In the genomic region with DNA sequence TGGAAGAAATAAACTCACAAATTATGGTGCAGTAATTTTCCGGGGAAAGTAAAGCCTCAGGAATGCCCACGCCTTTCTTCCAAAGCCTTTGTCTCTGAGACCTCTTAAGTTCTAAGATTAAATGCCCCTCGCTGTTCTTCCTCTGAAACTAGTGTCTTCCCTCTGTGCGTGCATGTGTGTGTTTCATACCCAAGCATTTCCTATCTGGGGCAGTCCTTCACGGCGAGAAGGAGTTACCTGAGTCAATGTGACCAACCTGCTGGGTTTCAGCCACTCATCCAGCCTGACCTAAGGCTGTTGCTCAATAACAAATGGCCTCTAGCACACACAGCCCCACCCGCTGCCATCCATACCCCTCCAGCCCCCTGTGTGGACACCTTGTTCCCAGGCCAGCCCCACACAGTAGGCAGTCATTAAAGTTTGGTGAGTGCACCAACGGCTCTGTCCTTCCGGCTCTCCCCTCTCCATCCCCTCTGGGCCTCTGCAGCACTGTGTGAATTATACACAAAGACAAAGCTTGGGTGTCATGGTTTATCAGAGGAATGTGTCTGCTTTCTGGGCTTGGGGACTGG, we compare ENCODE assay signal across 9 cellular contexts. TPM values are rescaled to one million over a fixed set of nuclear protein-coding genes. Genes with fewer than 3 reads are reported as not detected.
DNase-seq lines count a peak whose midpoint lies in the region; ATAC-seq and TF ChIP-seq lines count a peak whose summit lies in the region.
"Had no signal": no experiment of that assay in that cellular context is flagged by ENCODE, and none has a peak within 500 bp of the region (broad histone marks: within the 10 kb centered on the region; RNA-seq: fewer than 3 reads in every experiment).

No MANE protein-coding gene starts in this region.

- peak overlapping the region; percentile 83 for H3K27ac Mint-ChIP-seq in central memory CD8-positive, alpha-beta T cell (ENCODE audit: low read depth)

- 55% methylated on average over 9 of the region's 9 CpGs for WGBS in mesenchymal stem cell
- 86 to 93% (median 91%) methylated on average over 9 of the region's 9 CpGs for WGBS in spleen, 5 donors

- H3K4me1 ChIP-seq in mesenchymal stem cell (ENCODE audit: control insufficient read depth, insufficient read depth, low read depth, low read length) (peaks cover 23% of the 10 kb centered on the region), spleen (peaks cover 0 to 54% (median 23%) of the 10 kb centered on the region in 6 donors)

- peak overlapping the region; percentile 89 for H2AK5ac ChIP-seq in mesenchymal stem cell (ENCODE audit: low read length, severe bottlenecking)

- H4K91ac ChIP-seq in mesenchymal stem cell (ENCODE audit: low read length) = peak overlapping the region; percentile 93

- peak overlapping the region; percentile 46 for H2BK5ac ChIP-seq in mesenchymal stem cell (ENCODE audit: low read depth, low read length, poor library complexity, severe bottlenecking)

- no peak for TF ChIP-seq RAD21 in Ishikawa (IDR thresholded peaks at IDR 0.05; ENCODE audit: low read depth)

- DNase-seq in central memory CD8-positive, alpha-beta T cell (ENCODE audit: low spot score in 2 of 2) = no peak
- peak; percentile 49 for DNase-seq in mesenchymal stem cell
- peak; percentile 67 for DNase-seq in spleen
- no peak for DNase-seq in GM03348 (ENCODE audit: low spot score)
- no peak for DNase-seq in stimulated activated CD4-positive, alpha-beta T cell treated with anti-CD3 and anti-CD28 coated beads, Interleukin-1b, Interleukin-23, amount 100 ng/mL, for 48 hours
- no peak for DNase-seq in midbrain (lab: John Stamatoyannopoulos, UW)
- DNase-seq: stimulated activated naive CD4-positive, alpha-beta T cell had no signal

- peak overlapping the region; percentile 84 for H2BK15ac ChIP-seq in mesenchymal stem cell (ENCODE audit: low read depth, poor library complexity, severe bottlenecking)

- H3K4me1 Mint-ChIP-seq in central memory CD8-positive, alpha-beta T cell = peaks cover 27% of the 10 kb centered on the region

- no peak for ATAC-seq in central memory CD8-positive, alpha-beta T cell (replicated peaks; ENCODE audit: extremely low read depth, poor library complexity, severe bottlenecking)
- no peak for ATAC-seq in HG03159 (IDR thresholded peaks at IDR 0.05; ENCODE audit: unreplicated experiment)

- H3K27me3 ChIP-seq in mesenchymal stem cell (ENCODE audit: control insufficient read depth in 1 of 2, insufficient read depth in 1 of 2, low read length in 2 of 2) (no peaks in the 10 kb centered on the region), spleen (replicated peaks in 1 of 7) (no peaks in the 10 kb centered on the region)

- peak overlapping the region; percentile 94 for H4K8ac ChIP-seq in mesenchymal stem cell (ENCODE audit: low read length)

- peak overlapping the region; percentile 80 to 95 for H3K4ac ChIP-seq in mesenchymal stem cell (ENCODE audit: low read depth in 1 of 2, low read length in 2 of 2)

- H3K36me3 ChIP-seq in mesenchymal stem cell (ENCODE audit: control insufficient read depth in 1 of 2, insufficient read depth in 2 of 2, low read depth in 1 of 2, low read length in 2 of 2) = peaks cover 7 to 13% of the 10 kb centered on the region in 2 experiments
- peaks cover 0 to 18% (median 0%) of the 10 kb centered on the region in 6 donors for H3K36me3 ChIP-seq in spleen

- intact Hi-C loops in spleen (cut with DNase I; ENCODE audit: low total_unique reads) = no loop called here

- H3K9me3 ChIP-seq in mesenchymal stem cell (ENCODE audit: control insufficient read depth, low read length) (no peaks in the 10 kb centered on the region), spleen (no peaks in the 10 kb centered on the region)

- H3K18ac ChIP-seq in mesenchymal stem cell (ENCODE audit: low read depth in 1 of 2, low read length in 2 of 2) = peak overlapping the region; percentile 88 to 97

- H3K27ac ChIP-seq in mesenchymal stem cell (ENCODE audit: low read length, poor library complexity, severe bottlenecking) = peak overlapping the region; percentile 38
- H3K27ac ChIP-seq in spleen = peak overlapping the region in 3 of 8 donors; percentile 12 to 15 (median 12)

- H2AFZ ChIP-seq in mesenchymal stem cell (ENCODE audit: low read depth, low read length) = no peak overlapping the region

- no peak overlapping the region for H3K4me2 ChIP-seq in mesenchymal stem cell (ENCODE audit: low read length, poor library complexity, severe bottlenecking)

- H3K14ac ChIP-seq in mesenchymal stem cell (ENCODE audit: low read length in 2 of 2) = peak overlapping the region in 1 of 2 experiments; percentile 55

- H3K9me3 Mint-ChIP-seq in central memory CD8-positive, alpha-beta T cell = no peaks in the 10 kb centered on the region

- H2BK120ac ChIP-seq in mesenchymal stem cell (ENCODE audit: low read depth, low read length) = peak overlapping the region; percentile 90

- H3K36me3 Mint-ChIP-seq in central memory CD8-positive, alpha-beta T cell (ENCODE audit: insufficient read depth) = peaks cover under 1% of the 10 kb centered on the region

- peak overlapping the region; percentile 71 to 84 for H2BK12ac ChIP-seq in mesenchymal stem cell (ENCODE audit: low read length in 2 of 2)

- TF ChIP-seq POLR2A in spleen (IDR thresholded peaks at IDR 0.05) = no peak

- H3K23ac ChIP-seq in mesenchymal stem cell (ENCODE audit: low read length in 2 of 2) = no peak overlapping the region

- H3K27me3 Mint-ChIP-seq in central memory CD8-positive, alpha-beta T cell = no peaks in the 10 kb centered on the region

- H3K4me3 ChIP-seq in mesenchymal stem cell (ENCODE audit: insufficient read depth in 1 of 2, low read depth in 1 of 2, low read length in 2 of 2) = no peak overlapping the region
- H3K4me3 ChIP-seq in spleen = no peak overlapping the region

- no peak for TF ChIP-seq EP300 in Ishikawa (IDR thresholded peaks at IDR 0.05; ENCODE audit: borderline replicate concordance)

- H3K9ac ChIP-seq in mesenchymal stem cell (ENCODE audit: low read length) = peak overlapping the region; percentile 56

- TF ChIP-seq CTCF in spleen (IDR thresholded peaks at IDR 0.05 in 8 of 11, conservative IDR thresholded peaks at IDR 0.05 in 3 of 11) = no peak

- H3K4me3 Mint-ChIP-seq in central memory CD8-positive, alpha-beta T cell = no peak overlapping the region

- H3K79me1 ChIP-seq in mesenchymal stem cell (replicated peaks; ENCODE audit: low read length, poor library complexity, severe bottlenecking) = peaks cover 1% of the 10 kb centered on the region

TF ChIP-seq in Ishikawa, 13 proteins besides CTCF, POLR2A, EP300 and RAD21:
- TF ChIP-seq TEAD4 (IDR thresholded peaks at IDR 0.05) (no peak), CEBPB (IDR thresholded peaks at IDR 0.05) (0 out of 2 replicates have a peak, but pooled peaks have one; percentile 31)
TF ChIP-seq in Ishikawa: peak in this region for 1.

RNA-seq across cellular contexts. Expression of gene FOSL2, which starts 53.8 kb away (rescaled TPM):
- polyA plus RNA-seq in mesenchymal stem cell (2013, experiment 1 of 2) = 15.6 TPM
- 14.8 TPM for polyA plus RNA-seq in mesenchymal stem cell (2013, experiment 2 of 2)
- 100 to 1,000 TPM in 3 of 7 donors, 10 to 100 TPM in 4; 53.0 to 134 (median 97.1) TPM for total RNA-seq in spleen
- polyA plus RNA-seq in spleen = 10 to 100 TPM in 1 of 3 donors, 1 to 10 TPM in 2; 3.2 to 14.8 (median 4.7) TPM

Comparison
In these comparisons a context has a peak if more than half of its experiments do, and no peak if none do; other contexts are left out.
1. DNase-seq: peak in mesenchymal stem cell (single experiment) and spleen (single experiment); none in central memory CD8-positive, alpha-beta T cell (0 of 2), GM03348 (single experiment), stimulated activated CD4-positive, alpha-beta T cell treated with anti-CD3 and anti-CD28 coated beads, Interleukin-1b, Interleukin-23, amount 100 ng/mL, for 48 hours (single experiment) and midbrain (single experiment).